1 cellular context compared by ENCODE assay signal in genomic region chr19:55095260-55096060, GRCh38.
TF ChIP-seq lines count a peak whose summit lies in the region.

No MANE protein-coding gene starts in this region.

TF ChIP-seq in HEK293, 187 proteins besides CTCF, POLR2A, EP300 and RAD21 (continued from another document):
- TF ChIP-seq ATF2 (tag by site-specific recombination; IDR thresholded peaks at IDR 0.05; ENCODE audit: low read depth) (no peak), ZNF404 (tag by site-specific recombination; IDR thresholded peaks at IDR 0.05) (no peak), ZBTB11 (tag by site-specific recombination; conservative IDR thresholded peaks at IDR 0.05; ENCODE audit: low read depth) (peak; percentile 31; the same call in 1 of the 2 replicates), ZNF76 (tag by site-specific recombination; IDR thresholded peaks at IDR 0.05; ENCODE audit: borderline replicate concordance, low read depth) (0 out of 2 replicates have a peak, but pooled peaks have one; percentile 37), ZIC2 (tag by site-specific recombination; IDR thresholded peaks at IDR 0.05) (no peak), ZNF341 (tag by site-specific recombination; IDR thresholded peaks at IDR 0.05; ENCODE audit: low read depth) (peak; percentile 70), HOXC10 (CRISPR knock-in tag; IDR thresholded peaks at IDR 0.05) (0 out of 2 replicates have a peak, but pooled peaks have one; percentile 79), ZNF645 (tag by site-specific recombination; IDR thresholded peaks at IDR 0.05) (no peak), ZNF335 (tag by site-specific recombination; conservative IDR thresholded peaks at IDR 0.05) (peak; percentile 64), ZSCAN4 (tag by site-specific recombination; IDR thresholded peaks at IDR 0.05) (0 out of 2 replicates have a peak, but pooled peaks have one; percentile 28), ZNF114 (tag by site-specific recombination; IDR thresholded peaks at IDR 0.05) (no peak), ZNF148 (tag by site-specific recombination; IDR thresholded peaks at IDR 0.05; ENCODE audit: borderline replicate concordance) (no peak), ZNF132 (tag by site-specific recombination; IDR thresholded peaks at IDR 0.05; ENCODE audit: borderline replicate concordance) (no peak), ZNF221 (tag by site-specific recombination; IDR thresholded peaks at IDR 0.05; ENCODE audit: borderline replicate concordance) (no peak), KLF7 (tag by site-specific recombination; IDR thresholded peaks at IDR 0.05; ENCODE audit: borderline replicate concordance) (no peak)
